In genomic region chr11:17280494-17281127, GRCh38 we compare ENCODE assay signal across 1 cellular context.
A peak's percentile ranks its signal among the peaks of the same experiment; 100 is the strongest.
TF ChIP-seq lines count a peak whose summit lies in the region.

No MANE protein-coding gene starts in this region.

TF ChIP-seq in HepG2, 621 proteins besides CTCF, POLR2A, EP300 and RAD21:
- no peak for TF ChIP-seq ZMYM4 (CRISPR knock-in tag; IDR thresholded peaks at IDR 0.05)
- TF ChIP-seq CEBPG (CRISPR knock-in tag; IDR thresholded peaks at IDR 0.05): peak; percentile 30; the same call in 1 of the 2 replicates
- no peak for TF ChIP-seq ZNF615 (CRISPR knock-in tag; IDR thresholded peaks at IDR 0.05; ENCODE audit: borderline replicate concordance)
